Comparison of ENCODE assay signal across 19 cellular contexts in the genomic region with DNA sequence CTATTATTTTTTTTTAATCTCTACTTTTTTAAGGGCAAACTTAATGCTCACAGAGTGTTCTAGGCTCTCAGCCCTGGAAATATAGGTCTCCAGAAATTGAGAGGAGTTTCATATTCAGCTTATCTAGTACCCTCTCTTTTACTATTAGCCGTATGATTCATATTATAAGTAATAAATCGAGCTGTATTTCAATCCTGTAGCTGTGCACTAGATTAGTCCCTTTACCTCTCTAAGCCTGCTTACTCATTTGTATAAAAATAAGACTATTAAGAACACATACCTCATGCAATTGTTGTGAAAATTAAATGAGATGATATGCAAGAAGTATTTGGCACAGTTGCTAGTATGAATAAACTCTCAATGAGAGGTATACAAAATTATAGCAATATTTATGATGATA.
"Had no signal": no experiment of that assay in that cellular context is flagged by ENCODE, and none has a peak within 500 bp of the region (broad histone marks: within the 10 kb centered on the region; RNA-seq: fewer than 3 reads in every experiment).

No MANE protein-coding gene starts in this region.

- H3K9me3 ChIP-seq: colonic mucosa, lower lobe of right lung, thyroid gland had no signal

- H3K4me1 ChIP-seq: colonic mucosa had no signal

- DNase-seq: activated CD4-positive, alpha-beta T cell treated with anti-CD3 and anti-CD28 coated beads, Interleukin-2, amount 10 ng/mL, durations not matched to agents 7 days and 5 days; activated CD8-positive, alpha-beta memory T cell treated with anti-CD3 and anti-CD28 coated beads, Interleukin-2, amount 10 ng/mL, durations not matched to agents 7 days and 5 days; activated CD8-positive, alpha-beta T cell treated with anti-CD3 and anti-CD28 coated beads for 36 hours; activated effector memory CD4-positive, alpha-beta T cell treated with anti-CD3 and anti-CD28 coated beads, Interleukin-2, amount 50 U/mL, for 16 hours; activated naive CD4-positive, alpha-beta T cell treated with anti-CD3 and anti-CD28 coated beads, Interleukin-2, amount 10 ng/mL, durations not matched to agents 7 days and 5 days; activated T-cell treated with anti-CD3 and anti-CD28 coated beads for 4 hours; amygdala; colonic mucosa; endodermal cell; immature natural killer cell; lower lobe of right lung; naive thymus-derived CD8-positive, alpha-beta T cell; stimulated activated CD4-positive, alpha-beta T cell treated with anti-CD3 and anti-CD28 coated beads, Interleukin-12 subunit alpha, Interleukin-12 subunit beta, amount 100 ng/mL, for 4 hours; stimulated activated CD4-positive, alpha-beta T cell treated with anti-CD3 and anti-CD28 coated beads, Interleukin-4, amount 100 ng/mL, for 4 hours; stimulated activated naive CD8-positive, alpha-beta T cell treated with anti-CD3 and anti-CD28 coated beads, Interleukin-15, Interleukin-2, amounts not matched to agents 100 U/mL and 50 U/mL, for 24 hours; substantia nigra; thyroid gland had no signal

- ATAC-seq: activated CD4-positive, CD25-positive, alpha-beta regulatory T cell treated with anti-CD3 and anti-CD28 coated beads, Interleukin-2, amount 50 U/mL, for 24 hours; activated CD8-positive, alpha-beta memory T cell treated with anti-CD3 and anti-CD28 coated beads, Interleukin-2, amount 10 ng/mL, durations not matched to agents 7 days and 5 days; activated CD8-positive, alpha-beta T cell treated with anti-CD3 and anti-CD28 coated beads for 36 hours; left lobe of liver; lower lobe of right lung; naive thymus-derived CD8-positive, alpha-beta T cell; stimulated activated naive CD8-positive, alpha-beta T cell treated with anti-CD3 and anti-CD28 coated beads, Interleukin-15, Interleukin-2, amounts not matched to agents 100 U/mL and 50 U/mL, for 24 hours had no signal

- H3K27ac ChIP-seq: colonic mucosa, lower lobe of right lung, thyroid gland had no signal

- H3K36me3 ChIP-seq: colonic mucosa, lower lobe of right lung, thyroid gland had no signal

- H3K4me3 ChIP-seq: colonic mucosa, lower lobe of right lung, thyroid gland had no signal

- H3K27me3 ChIP-seq: colonic mucosa, thyroid gland had no signal
